In the genomic region with DNA sequence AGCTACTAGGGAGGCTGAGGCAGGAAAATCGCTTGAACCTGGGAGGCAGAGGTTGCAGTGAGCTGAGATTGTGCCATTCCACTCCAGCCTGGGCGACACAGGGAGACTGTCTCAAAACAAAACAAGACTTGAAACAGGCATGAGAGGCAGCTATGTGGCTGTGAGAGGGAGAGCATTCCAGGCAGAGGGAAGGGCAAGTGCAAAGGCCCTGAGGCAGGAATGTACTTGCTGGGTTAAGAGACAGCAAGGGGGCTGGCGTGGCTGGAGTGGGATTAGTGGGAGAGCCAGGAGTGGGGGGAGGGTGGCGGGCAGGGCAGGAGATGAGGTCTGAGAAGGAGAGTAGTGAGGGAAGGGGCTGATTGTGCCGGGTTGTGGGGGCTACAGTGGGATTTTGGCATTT, we compare ENCODE assay signal across 9 cellular contexts. TPM values are rescaled to one million over a fixed set of nuclear protein-coding genes. Genes with fewer than 3 reads are reported as not detected.
"Had no signal": no experiment of that assay in that cellular context is flagged by ENCODE, and none has a peak within 500 bp of the region (broad histone marks: within the 10 kb centered on the region; RNA-seq: fewer than 3 reads in every experiment).

No MANE protein-coding gene starts in this region.

- H3K4me3 ChIP-seq: GM23248, HAP-1 had no signal

- H3K4me1 ChIP-seq: HAP-1 had no signal

- H3K9ac ChIP-seq: GM23248, KMS-11 had no signal

- H3K4me2 ChIP-seq: KMS-11 had no signal

- H3K27ac ChIP-seq: GM23248, HL-60, KMS-11 had no signal

- H2AFZ ChIP-seq: GM23248 had no signal

- ATAC-seq: HCT116 had no signal

- H3K36me3 ChIP-seq: HAP-1 had no signal

- DNase-seq: GM23248, GOT3, H7, IMR-90, KBM-7 had no signal

- H3K9me3 ChIP-seq: HAP-1 had no signal

RNA-seq across cellular contexts. Expression of a gene that starts 21.3 kb away (rescaled TPM):
- total RNA-seq: GM23248, IMR-90 had no signal
- polyA plus RNA-seq: GM23248 had no signal
